Comparison of ENCODE assay signal across 8 cellular contexts in the genomic region with DNA sequence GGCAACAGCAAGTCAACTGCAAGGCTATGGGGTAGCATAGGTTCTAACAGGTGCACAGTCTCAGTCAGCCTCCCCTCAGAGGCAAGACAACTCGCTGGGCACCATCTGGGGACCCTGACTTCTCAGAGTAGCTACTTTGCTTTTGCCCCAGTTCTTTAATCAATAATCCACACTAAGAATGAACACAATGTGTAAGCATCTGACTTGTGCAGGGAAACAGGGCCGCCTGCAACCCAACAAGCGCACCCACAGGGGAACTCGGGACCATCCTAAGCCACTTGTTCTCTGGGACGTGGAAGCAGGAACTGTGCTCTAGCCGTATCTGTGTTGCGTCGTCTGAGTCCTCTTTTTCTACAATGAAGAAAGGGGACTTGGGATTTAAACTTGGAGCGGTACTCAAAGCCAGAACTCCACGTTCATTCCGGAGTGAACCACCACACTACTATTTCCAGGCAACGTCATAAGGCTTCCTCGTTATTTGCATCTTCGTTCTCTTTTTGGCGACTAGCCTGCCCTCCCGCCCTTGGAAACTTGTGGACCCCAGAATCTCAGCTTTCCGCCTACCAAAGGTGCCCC.
DNase-seq lines count a peak whose midpoint lies in the region; ATAC-seq and TF ChIP-seq lines count a peak whose summit lies in the region.

No MANE protein-coding gene starts in this region.

- CTCF ChIA-PET in GM10248 (lab: Yijun Ruan, JAX): interaction anchor here (1.0 to 5.1 kb wide), 6 partner anchors 8 to 195 kb away, joined by 3 to 26 read pairs (median 4); no protein-coding TSS in a partner anchor

- ATAC-seq in GM21390 (IDR thresholded peaks at IDR 0.05; ENCODE audit: unreplicated experiment) (no peak), GM18511 (IDR thresholded peaks at IDR 0.05; ENCODE audit: unreplicated experiment) (no peak)

- H3K4me3 ChIP-seq in HAP-1 (peak overlapping the region; percentile 72), astrocyte of the spinal cord (ENCODE audit: low read depth, low read length) (peak overlapping the region; percentile 56), iPS-20b (ENCODE audit: low read length) (peak overlapping the region; percentile 83), skin epidermis (peak overlapping the region; percentile 50 to 85 (median 70))

- POLR2A ChIA-PET in GM10248 (lab: Yijun Ruan, JAX): no interaction called here

- H3K9me3 ChIP-seq in HAP-1: no peaks in the 10 kb centered on the region
- H3K9me3 ChIP-seq in iPS-20b (ENCODE audit: insufficient read depth, low read depth, low read length): no peaks in the 10 kb centered on the region

- no peak for TF ChIP-seq CTCF in astrocyte of the spinal cord (IDR thresholded peaks at IDR 0.05; ENCODE audit: low read depth, low read length)
- no peak for TF ChIP-seq CTCF in GM10248 (IDR thresholded peaks at IDR 0.05; ENCODE audit: control extremely low read depth, extremely low read depth, low read depth, missing control alignments)

- H3K36me3 ChIP-seq in HAP-1 (replicated peaks) (no peaks in the 10 kb centered on the region), iPS-20b (ENCODE audit: insufficient read depth, low read depth, low read length) (no peaks in the 10 kb centered on the region)

- H3K27ac ChIP-seq in iPS-20b (ENCODE audit: low read length) (no peak overlapping the region), skin epidermis (peak overlapping the region in 20 of 21 experiments; percentile 73 to 96 (median 90))

- H3K9ac ChIP-seq in iPS-20b (ENCODE audit: low read depth, low read length): peak overlapping the region; percentile 76; the same call in 1 of the 2 replicates

- in situ Hi-C loops in HAP-1 (cut with MboI; ENCODE audit: low sequenced_read_pairs) (loop anchor here (5.0 to 25.0 kb wide), 2 partner anchors 195 to 490 kb away; no protein-coding TSS in a partner anchor), astrocyte of the spinal cord (cut with HindIII; ENCODE audit: low sequenced_read_pairs) (no loop called here)

- peaks cover 13% of the 10 kb centered on the region for H3K4me1 ChIP-seq in HAP-1
- peaks cover 28% of the 10 kb centered on the region for H3K4me1 ChIP-seq in iPS-20b (ENCODE audit: insufficient read depth, low read length)

- no peak for DNase-seq in HAP-1 (ENCODE audit: low spot score in 2 of 2)
- no peak for DNase-seq in astrocyte of the spinal cord (ENCODE audit: low read depth, low spot score)
- no peak for DNase-seq in GM10248 (ENCODE audit: extremely low spot score)
- no peak for DNase-seq in cerebellar nuclear complex (lab: John Stamatoyannopoulos, UW)

- H3K27me3 ChIP-seq in HAP-1 (ENCODE audit: low read depth) (no peaks in the 10 kb centered on the region), iPS-20b (ENCODE audit: insufficient read depth, low read length) (peaks cover 17% of the 10 kb centered on the region)
